In the genomic region with DNA sequence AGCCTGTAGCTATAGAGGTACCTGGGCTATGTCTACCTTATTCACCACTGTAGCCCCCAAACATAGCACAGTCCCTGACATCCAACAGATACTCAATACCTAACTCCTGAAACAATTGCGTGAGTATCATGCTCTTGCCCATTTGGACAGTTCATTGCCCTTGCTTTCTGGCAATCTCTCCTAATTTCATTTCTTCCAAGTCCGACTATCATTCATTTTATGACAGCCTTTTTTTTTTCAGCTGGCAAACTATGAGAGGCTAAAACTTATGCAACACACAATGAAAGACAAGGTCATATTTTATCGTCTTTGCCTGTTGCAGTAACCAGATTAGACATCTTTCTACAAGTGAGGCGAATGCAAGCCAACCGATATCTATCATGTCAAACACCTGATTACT, we compare ENCODE assay signal across 9 cellular contexts.
"Had no signal": no experiment of that assay in that cellular context is flagged by ENCODE, and none has a peak within 500 bp of the region (broad histone marks: within the 10 kb centered on the region; RNA-seq: fewer than 3 reads in every experiment).

No MANE protein-coding gene starts in this region.

- H3K36me3 ChIP-seq: HAP-1 had no signal

- ATAC-seq: GM23338, HCT116 had no signal

- H3K4me3 ChIP-seq: GM23248, GM23338, HAP-1 had no signal

- H3K4me1 ChIP-seq: HAP-1 had no signal

- DNase-seq: GM23248, GOT3, H7, H9, HCEC 1CT, HFFc6 had no signal

- H3K27ac ChIP-seq: GM23248 had no signal

- H3K9me3 ChIP-seq: HAP-1 had no signal
